Comparison of ENCODE assay signal across 32 cellular contexts in the genomic region with DNA sequence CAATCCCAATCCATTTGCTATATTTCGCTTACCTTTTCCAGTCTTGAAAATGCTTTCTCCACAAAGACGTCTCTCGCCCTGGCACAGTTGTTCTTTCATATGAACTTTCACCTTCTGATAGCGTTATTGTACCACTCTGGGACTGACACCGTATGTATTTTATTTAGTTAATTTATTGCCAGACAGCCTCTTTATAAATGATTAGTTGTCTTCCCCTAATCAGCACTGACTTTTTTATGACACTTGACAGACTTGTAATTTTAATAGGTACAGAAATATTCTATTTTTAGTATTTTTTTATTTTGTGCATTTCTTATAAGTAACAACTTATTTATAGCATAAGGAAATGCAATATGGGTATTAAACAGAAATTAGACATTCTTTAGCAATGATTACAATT. TPM values are rescaled to one million over a fixed set of nuclear protein-coding genes. Genes with fewer than 3 reads are reported as not detected.
DNase-seq lines count a peak whose midpoint lies in the region; ATAC-seq, FAIRE-seq and TF ChIP-seq lines count a peak whose summit lies in the region.
"Had no signal": no experiment of that assay in that cellular context is flagged by ENCODE, and none has a peak within 500 bp of the region (broad histone marks: within the 10 kb centered on the region; RNA-seq: fewer than 3 reads in every experiment).

A gene (minus strand): TSS at position 101 of the 400 bp plus-strand sequence. CDS start 1,343 bp downstream, outside the sequence.

- H2AFZ ChIP-seq in SK-N-SH (ENCODE audit: low read depth), result peak within 1 kb of the TSS; percentile 81
- H2AFZ ChIP-seq in K562 (ENCODE audit: low read depth, low read length), result peak within 1 kb of the TSS; percentile 46
- peak within 1 kb of the TSS; percentile 89 for H2AFZ ChIP-seq in smooth muscle cell (ENCODE audit: low read depth)

- H3K9me3 Mint-ChIP-seq in mesothelial cell of epicardium, result no peaks in the 10 kb centered on the region
- H3K9me3 Mint-ChIP-seq: natural killer cell treated with Interleukin-12 subunit alpha and Interleukin-12 subunit beta and Interleukin-15 and Interleukin-18, amount 100 ng/mL, for 72 hours; stimulated activated naive CD8-positive, alpha-beta T cell treated with anti-CD3 and anti-CD28 coated beads, Interleukin-15, Interleukin-2, amounts not matched to agents 100 ng/mL and 50 ng/mL, for 24 hours had no signal

- peaks cover 0 to 9% of the 10 kb centered on the region in 2 experiments; a peak in 2 of 4 replicates for H3K4me1 ChIP-seq in SK-N-SH (ENCODE audit: control insufficient read depth in 1 of 2, insufficient read depth in 2 of 2, low read depth in 1 of 2, low read length in 1 of 2)
- no peaks in the 10 kb centered on the region for H3K4me1 ChIP-seq in K562 (replicated peaks in 1 of 2; ENCODE audit: control insufficient read depth in 2 of 2, insufficient read depth in 2 of 2, low read length in 2 of 2)
- peaks cover 4% of the 10 kb centered on the region for H3K4me1 ChIP-seq in smooth muscle cell (ENCODE audit: low read depth)
- no peaks in the 10 kb centered on the region for H3K4me1 ChIP-seq in suprapubic skin
- H3K4me1 ChIP-seq: pancreas, spleen had no signal

- H3F3A ChIP-seq in SK-N-SH (replicated peaks; ENCODE audit: insufficient read depth) (peaks cover 20% of the 10 kb centered on the region), smooth muscle cell (ENCODE audit: low read depth) (peaks cover 16% of the 10 kb centered on the region)

- no peaks in the 10 kb centered on the region for H3K9me1 ChIP-seq in K562 (ENCODE audit: control insufficient read depth, insufficient read depth, low read length)

- H3K27me3 Mint-ChIP-seq in mesothelial cell of epicardium (ENCODE audit: low read depth), result no peaks in the 10 kb centered on the region

- H3K36me3 Mint-ChIP-seq in mesothelial cell of epicardium, result no peaks in the 10 kb centered on the region
- H3K36me3 Mint-ChIP-seq: activated naive CD8-positive, alpha-beta T cell; natural killer cell treated with Interleukin-12 subunit alpha and Interleukin-12 subunit beta and Interleukin-15 and Interleukin-18, amount 100 ng/mL, for 72 hours had no signal

- H3K4me2 ChIP-seq in SK-N-SH (peak within 1 kb of the TSS; percentile 20; the same call in 1 of the 2 replicates), K562 (ENCODE audit: insufficient read depth, low read length) (no peak within 1 kb of the TSS), smooth muscle cell (peak within 1 kb of the TSS; percentile 64)

- H4K20me1 ChIP-seq in SK-N-SH (ENCODE audit: insufficient read depth) (no peaks in the 10 kb centered on the region), K562 (replicated peaks; ENCODE audit: control insufficient read depth, insufficient read depth, low read length) (no peaks in the 10 kb centered on the region), smooth muscle cell (ENCODE audit: low read depth) (no peaks in the 10 kb centered on the region)

- TF ChIP-seq RAD21 in SK-N-SH (IDR thresholded peaks at IDR 0.05; ENCODE audit: low read length), result no peak
- TF ChIP-seq RAD21 in K562 (CRISPR knock-in tag; conservative IDR thresholded peaks at IDR 0.05 in 1 of 2, IDR thresholded peaks at IDR 0.05 in 1 of 2), result no peak

- no peaks in the 10 kb centered on the region for H3K27me3 ChIP-seq in SK-N-SH (ENCODE audit: insufficient read depth)
- H3K27me3 ChIP-seq in K562 (ENCODE audit: control insufficient read depth in 2 of 2, insufficient read depth in 2 of 2, low read length in 2 of 2), result no peaks in the 10 kb centered on the region
- H3K27me3 ChIP-seq in smooth muscle cell (ENCODE audit: low read depth), result no peaks in the 10 kb centered on the region
- peaks cover 3% of the 10 kb centered on the region for H3K27me3 ChIP-seq in suprapubic skin
- H3K27me3 ChIP-seq: pancreas had no signal

- TF ChIP-seq POLR2A in K562 (conservative IDR thresholded peaks at IDR 0.05), result no peak
- no peak for TF ChIP-seq POLR2A in suprapubic skin (IDR thresholded peaks at IDR 0.05)

- 74% methylated on average over 5 of the region's 5 CpGs for WGBS in SK-N-SH (ENCODE audit: low lambda C conversion rate)
- WGBS in K562 (ENCODE audit: insufficient coverage, low coverage, missing lambda C conversion rate), result 20% methylated on average over 5 of the region's 5 CpGs
- 89% methylated on average over 5 of the region's 5 CpGs for WGBS in smooth muscle cell (ENCODE audit: low lambda C conversion rate)
- 83% methylated on average over 5 of the region's 5 CpGs for WGBS in suprapubic skin

- H3K4me3 ChIP-seq in SK-N-SH (ENCODE audit: low read depth in 2 of 2, low read length in 1 of 2), result peak within 1 kb of the TSS in 1 of 2 experiments; percentile 21; a peak in 1 of 4 replicates
- no peak within 1 kb of the TSS for H3K4me3 ChIP-seq in K562
- H3K4me3 ChIP-seq in smooth muscle cell, result peak within 1 kb of the TSS; percentile 14
- H3K4me3 ChIP-seq in suprapubic skin, result no peak within 1 kb of the TSS
- H3K4me3 ChIP-seq: esophagus squamous epithelium, heart left ventricle, pancreas, spleen had no signal

- no TSS peak for BruUV-seq in K562 (replicated peaks; lab: Mats Ljungman, UMichigan)

- no peak within 1 kb of the TSS for H3K27ac Mint-ChIP-seq in mesothelial cell of epicardium
- H3K27ac Mint-ChIP-seq: activated naive CD8-positive, alpha-beta T cell; natural killer cell treated with Interleukin-12 subunit alpha and Interleukin-12 subunit beta and Interleukin-15 and Interleukin-18, amount 100 ng/mL, for 72 hours; stimulated activated naive CD8-positive, alpha-beta T cell treated with anti-CD3 and anti-CD28 coated beads, Interleukin-15, Interleukin-2, amounts not matched to agents 100 ng/mL and 50 ng/mL, for 24 hours had no signal

- in situ Hi-C loops in K562 (cut with MboI), result no loop called here

- peak within 1 kb of the TSS; percentile 28 to 41; a peak in 2 of 4 replicates for H3K27ac ChIP-seq in SK-N-SH (ENCODE audit: low read depth in 2 of 2, low read length in 1 of 2)
- no peak within 1 kb of the TSS for H3K27ac ChIP-seq in K562 (ENCODE audit: extremely low read depth, low read depth, low read length)
- no peak within 1 kb of the TSS for H3K27ac ChIP-seq in smooth muscle cell (ENCODE audit: low read depth)
- H3K27ac ChIP-seq in suprapubic skin, result no peak within 1 kb of the TSS
- H3K27ac ChIP-seq: 22Rv1, C4-2B, esophagus squamous epithelium, heart left ventricle, pancreas, spleen, VCaP had no signal

- TF ChIP-seq EP300 in SK-N-SH (IDR thresholded peaks at IDR 0.05; ENCODE audit: borderline replicate concordance in 1 of 2, low read depth in 1 of 2, low read length in 1 of 2) (no peak), K562 (IDR thresholded peaks at IDR 0.05; ENCODE audit: low read length) (no peak), suprapubic skin (IDR thresholded peaks at IDR 0.05) (no peak)

- H3K9me2 ChIP-seq in SK-N-SH, result no peaks in the 10 kb centered on the region

- DNase-seq in SK-N-SH (no peak), K562 (ENCODE audit: extremely low read depth in 1 of 4, low spot score in 3 of 4) (no peak), mesothelial cell of epicardium (ENCODE audit: low spot score in 2 of 2, unreplicated experiment in 2 of 2) (no peak), smooth muscle cell (lab: John Stamatoyannopoulos, UW; ENCODE audit: unreplicated experiment) (no peak), posterior cingulate gyrus (no peak), suprapubic skin (ENCODE audit: low spot score in 2 of 2) (no peak)
- DNase-seq: activated CD4-positive, alpha-beta T cell treated with anti-CD3 and anti-CD28 coated beads for 4 hours; activated effector memory CD4-positive, alpha-beta T cell treated with Interleukin-2 at 50 U/mL for 16 hours; aorta; DMS79 treated with DMSO at 0.1 percent for 48 hours; esophagus squamous epithelium; heart left ventricle; pancreas; SHP77 treated with DMSO at 0.1 percent for 48 hours; spleen; stimulated activated CD8-positive, alpha-beta memory T cell treated with anti-CD3 and anti-CD28 coated beads, Interleukin-4, amount 100 ng/mL, for 48 hours had no signal

- H3K9ac ChIP-seq in SK-N-SH, result no peak within 1 kb of the TSS
- H3K9ac ChIP-seq in K562 (ENCODE audit: insufficient read depth in 1 of 2, low read depth in 2 of 2, low read length in 2 of 2), result no peak within 1 kb of the TSS
- no peak within 1 kb of the TSS for H3K9ac ChIP-seq in smooth muscle cell (ENCODE audit: low read depth)

- H3K4me3 Mint-ChIP-seq in mesothelial cell of epicardium, result peak within 1 kb of the TSS; percentile 7
- H3K4me3 Mint-ChIP-seq: activated naive CD8-positive, alpha-beta T cell; natural killer cell treated with Interleukin-12 subunit alpha and Interleukin-12 subunit beta and Interleukin-15 and Interleukin-18, amount 100 ng/mL, for 72 hours; stimulated activated naive CD8-positive, alpha-beta T cell treated with anti-CD3 and anti-CD28 coated beads, Interleukin-15, Interleukin-2, amounts not matched to agents 100 ng/mL and 50 ng/mL, for 24 hours had no signal

- H3K36me3 ChIP-seq in SK-N-SH (replicated peaks in 1 of 2; ENCODE audit: control insufficient read depth in 1 of 2, insufficient read depth in 2 of 2, low read length in 1 of 2) (no peaks in the 10 kb centered on the region), K562 (ENCODE audit: control insufficient read depth, insufficient read depth, low read length) (no peaks in the 10 kb centered on the region), smooth muscle cell (ENCODE audit: low read depth) (no peaks in the 10 kb centered on the region), suprapubic skin (no peaks in the 10 kb centered on the region)
- H3K36me3 ChIP-seq: esophagus squamous epithelium, heart left ventricle, pancreas, spleen had no signal

- intact Hi-C loops in K562 (cut with micrococcal nuclease), result loop anchor here (2.0 to 10.0 kb wide), 4 partner anchors 101 to 814 kb away; no protein-coding TSS in a partner anchor
- intact Hi-C loops in posterior cingulate gyrus (cut with DNase I), result loop anchor here (5.0 kb wide), 1 partner anchor 814 kb away; no protein-coding TSS in a partner anchor

- H3K79me2 ChIP-seq in SK-N-SH (ENCODE audit: insufficient read depth) (no peaks in the 10 kb centered on the region), K562 (ENCODE audit: control insufficient read depth, insufficient read depth, low read length) (no peaks in the 10 kb centered on the region), smooth muscle cell (ENCODE audit: low read depth) (no peaks in the 10 kb centered on the region)

- POLR2A ChIA-PET in SK-N-SH (lab: Yijun Ruan, JAX) (no interaction called here), K562 (lab: Yijun Ruan, JAX) (no interaction called here)

- TF ChIP-seq CTCF in SK-N-SH (IDR thresholded peaks at IDR 0.05), result no peak
- TF ChIP-seq CTCF in K562 (IDR thresholded peaks at IDR 0.05 in 2 of 3, conservative IDR thresholded peaks at IDR 0.05 in 1 of 3; ENCODE audit: insufficient read depth in 2 of 3, low read depth in 1 of 3, low read length in 3 of 3), result no peak
- no peak for TF ChIP-seq CTCF in mesothelial cell of epicardium (IDR thresholded peaks at IDR 0.05; ENCODE audit: unreplicated experiment)
- no peak for TF ChIP-seq CTCF in smooth muscle cell (IDR thresholded peaks at IDR 0.05; ENCODE audit: borderline replicate concordance, insufficient read depth, poor library complexity, severe bottlenecking)
- TF ChIP-seq CTCF in suprapubic skin (IDR thresholded peaks at IDR 0.05), result no peak

- FAIRE-seq in K562 (lab: Jason Lieb, UNC), result no peak
- FAIRE-seq: HepG2, urothelium cell line had no signal

- H3K4me1 Mint-ChIP-seq in mesothelial cell of epicardium, result peaks cover 12% of the 10 kb centered on the region

- no peak for ATAC-seq in SK-N-SH treated with all-trans-retinoic acid at 6 μM for 48 hours
- no peak for ATAC-seq in K562
- ATAC-seq in GM19463 (IDR thresholded peaks at IDR 0.05; ENCODE audit: unreplicated experiment), result no peak
- ATAC-seq: heart left ventricle; natural killer cell treated with Interleukin-12 subunit alpha and Interleukin-12 subunit beta and Interleukin-15 and Interleukin-18, amount 100 ng/mL, for 72 hours had no signal

- CTCF ChIA-PET in SK-N-SH (lab: Yijun Ruan, JAX), result interaction anchor here (0.8 to 2.5 kb wide), 12 partner anchors 9 to 1150 kb away, joined by 3 to 23 read pairs (median 4); no protein-coding TSS in a partner anchor
- CTCF ChIA-PET in K562 (lab: Yijun Ruan, JAX; ENCODE audit: low intra/inter-chr PET ratio), result interaction anchor here (0.6 to 2.2 kb wide), 2 partner anchors 133 to 533 kb away, joined by 3 to 10 read pairs; no protein-coding TSS in a partner anchor

- no peaks in the 10 kb centered on the region for H3K9me3 ChIP-seq in SK-N-SH
- H3K9me3 ChIP-seq in K562 (replicated peaks; ENCODE audit: control insufficient read depth, insufficient read depth, low read depth, low read length), result no peaks in the 10 kb centered on the region
- no peaks in the 10 kb centered on the region for H3K9me3 ChIP-seq in smooth muscle cell (replicated peaks; ENCODE audit: low read depth)
- no peaks in the 10 kb centered on the region for H3K9me3 ChIP-seq in suprapubic skin
- H3K9me3 ChIP-seq: esophagus squamous epithelium, heart left ventricle, pancreas, spleen had no signal

RNA-seq across cellular contexts. Expression of the gene that starts here (rescaled TPM):
- polyA plus RNA-seq in SK-N-SH (2012; rRNA removed) (not detected in 2 replicates), K562 (2011; rRNA removed) (not detected in 2 replicates), K562 (2014; fragmentation: Illumina TruSeq; extraction: Trizol) (not detected in 2 replicates), K562 (2014; fragmentation: Nextera tagmentation; extraction: Ambion mirVana) (not detected), K562 (2014; rRNA removed) (not detected in 2 replicates), smooth muscle cell (not detected in 2 replicates)
- polyA plus RNA-seq in SK-N-SH (2012; cell fraction: cytosol; rRNA removed), result 0.04 TPM in 2 replicates
- not detected in 2 replicates for polyA plus RNA-seq in SK-N-SH (2012; cell fraction: nucleus; rRNA removed)
- total RNA-seq in K562 (2011; cell fraction: chromatin; rRNA removed; ENCODE audit: low replicate concordance), result not detected in 2 replicates
- total RNA-seq in K562 (2011; cell fraction: nucleolus; rRNA removed), result not detected in 2 replicates
- not detected in 2 replicates for total RNA-seq in K562 (2011; cell fraction: nucleoplasm; rRNA removed)
- total RNA-seq in K562 (2014; rRNA removed) (not detected in 2 replicates), K562 (2014; rRNA removed; fragmentation: Illumina TruSeq; extraction: Trizol) (not detected in 2 replicates), K562 (2015; rRNA removed; fragmentation: Illumina TruSeq; extraction: Trizol) (not detected in 2 replicates), K562 (2021) (not detected in 2 replicates), mesothelial cell of epicardium (not detected in 3 replicates), smooth muscle cell (not detected in 2 replicates), suprapubic skin (not detected)
- polyA plus RNA-seq in K562 (2011; cell fraction: cytosol; rRNA removed), result not detected in 2 replicates
- polyA plus RNA-seq in K562 (2011; cell fraction: nucleus; rRNA removed), result not detected in 2 replicates
- not detected in 2 replicates for polyA plus RNA-seq in K562 (2012)
- polyA minus RNA-seq in K562 (2011; rRNA and poly(A)+ RNA removed), result not detected in 2 replicates
- polyA minus RNA-seq in K562 (2011; cell fraction: cytosol; rRNA and poly(A)+ RNA removed), result not detected in 2 replicates
- not detected in 2 replicates for polyA minus RNA-seq in K562 (2011; cell fraction: nucleus; rRNA and poly(A)+ RNA removed)
- total RNA-seq: activated CD8-positive, alpha-beta memory T cell treated with anti-CD3 and anti-CD28 coated beads for 36 hours; aorta; Calu3; esophagus squamous epithelium; H4; heart left ventricle; HepG2; kidney epithelial cell; lower leg skin; mononuclear cell; natural killer cell treated with Interleukin-12 subunit alpha and Interleukin-12 subunit beta and Interleukin-15 and Interleukin-18, amount 100 ng/mL, for 72 hours; pancreas; spleen had no signal
- polyA plus RNA-seq: heart left ventricle, HepG2, pancreas, spleen had no signal

Comparison
In these comparisons a context has a peak if more than half of its experiments do, and no peak if none do; other contexts are left out.
1. H3K27ac ChIP-seq: peak in SK-N-SH (2 of 2); none in K562 (single experiment), smooth muscle cell (single experiment) and suprapubic skin (single experiment).
2. Peak in every context shown above with its lines, with median percentiles within 50 percentile points of each other: H2AFZ ChIP-seq.